9 cellular contexts compared by ENCODE assay signal in genomic region chr9:70080481-70081119, GRCh38. TPM values are rescaled to one million over a fixed set of nuclear protein-coding genes. Genes with fewer than 3 reads are reported as not detected.
DNase-seq lines count a peak whose midpoint lies in the region; ATAC-seq and TF ChIP-seq lines count a peak whose summit lies in the region.
"Had no signal": no experiment of that assay in that cellular context is flagged by ENCODE, and none has a peak within 500 bp of the region (broad histone marks: within the 10 kb centered on the region; RNA-seq: fewer than 3 reads in every experiment).

No MANE protein-coding gene starts in this region.

- H3K36me3 ChIP-seq in PC-3 (ENCODE audit: low read depth, low read length), result no peaks in the 10 kb centered on the region
- no peaks in the 10 kb centered on the region for H3K36me3 ChIP-seq in skeletal muscle satellite cell (ENCODE audit: insufficient read depth, low read length)

- intact Hi-C loops in PC-3 (cut with micrococcal nuclease), result no loop called here

- no peak overlapping the region for H2AFZ ChIP-seq in PC-3 (ENCODE audit: low read length)

- H3K4me3 ChIP-seq in PC-3 (ENCODE audit: low read length), result no peak overlapping the region
- no peak overlapping the region for H3K4me3 ChIP-seq in fibroblast of villous mesenchyme (ENCODE audit: low read depth, low read length)
- H3K4me3 ChIP-seq in skeletal muscle satellite cell (ENCODE audit: low read length), result no peak overlapping the region

- peak; percentile 76 for DNase-seq in HCEC 1CT
- peak; percentile 57 for DNase-seq in PC-3
- DNase-seq in fibroblast of villous mesenchyme (ENCODE audit: low read depth), result peak; percentile 50
- no peak for DNase-seq in cortex of kidney (lab: John Stamatoyannopoulos, UW)
- DNase-seq in stimulated activated CD4-positive, alpha-beta T cell treated with anti-CD3 and anti-CD28 coated beads, Interleukin-4, amount 100 ng/mL, for 1 hour, result no peak
- DNase-seq in Kasumi-1 (lab: John Stamatoyannopoulos, UW), result no peak
- DNase-seq in T-helper 9 cell, result no peak
- DNase-seq: activated naive CD8-positive, alpha-beta T cell treated with anti-CD3 and anti-CD28 coated beads for 36 hours had no signal

- no peaks in the 10 kb centered on the region for H3F3A ChIP-seq in PC-3 (ENCODE audit: low read length, unreplicated experiment)

- peaks cover 21% of the 10 kb centered on the region; the same call in 1 of the 2 replicates for H3K4me1 ChIP-seq in PC-3 (ENCODE audit: insufficient read depth, low read length)
- peaks cover 25% of the 10 kb centered on the region for H3K4me1 ChIP-seq in skeletal muscle satellite cell (ENCODE audit: control insufficient read depth, insufficient read depth, low read length)

- peak overlapping the region; percentile 49; the same call in 1 of the 2 replicates for H3K4me2 ChIP-seq in PC-3 (ENCODE audit: low read length)
- H3K4me2 ChIP-seq in skeletal muscle satellite cell (ENCODE audit: low read length), result peak overlapping the region; percentile 46

- ATAC-seq in PC-3, result no peak

- POLR2A ChIA-PET in PC-3 (lab: Charles Lee; ENCODE audit: unreplicated experiment), result no interaction called here

- no peaks in the 10 kb centered on the region for H4K20me1 ChIP-seq in PC-3 (ENCODE audit: low read length)

- CTCF ChIA-PET in PC-3 (lab: Charles Lee), result no interaction called here

- no peak for TF ChIP-seq CTCF in PC-3 (conservative IDR thresholded peaks at IDR 0.05; ENCODE audit: low read depth, low read length)
- TF ChIP-seq CTCF in fibroblast of villous mesenchyme (IDR thresholded peaks at IDR 0.05; ENCODE audit: insufficient read depth, low read depth, low read length), result no peak

- no peaks in the 10 kb centered on the region for H3K9me2 ChIP-seq in PC-3 (replicated peaks; ENCODE audit: low read length)

- peak overlapping the region; percentile 18; the same call in 1 of the 2 replicates for H3K27ac ChIP-seq in PC-3 (ENCODE audit: low read length)

- no peaks in the 10 kb centered on the region for H3K9me3 ChIP-seq in PC-3 (ENCODE audit: low read length)
- H3K9me3 ChIP-seq in skeletal muscle satellite cell (replicated peaks; ENCODE audit: low read length), result no peaks in the 10 kb centered on the region

- no TSS peak for BruUV-seq in PC-3 (replicated peaks; lab: Mats Ljungman, UMichigan)

- H3K27me3 ChIP-seq in PC-3 (ENCODE audit: low read length) (peaks cover 16% of the 10 kb centered on the region), skeletal muscle satellite cell (ENCODE audit: control insufficient read depth, insufficient read depth, low read length) (no peaks in the 10 kb centered on the region)

- H3K9ac ChIP-seq in PC-3 (ENCODE audit: low read length) (no peak overlapping the region), skeletal muscle satellite cell (ENCODE audit: low read depth, low read length) (peak overlapping the region; percentile 6)

- H3K79me2 ChIP-seq in PC-3 (ENCODE audit: low read length), result no peaks in the 10 kb centered on the region

RNA-seq across cellular contexts. Expression of gene MAMDC2, which starts 37.0 kb away (rescaled TPM):
- total RNA-seq in PC-3 (2014; rRNA removed) (not detected in 2 replicates), fibroblast of villous mesenchyme (11.0 and 22.9 TPM in 2 replicates)
- total RNA-seq in skeletal muscle satellite cell (2012; rRNA removed), result 1.0 and 9.2 TPM in 2 replicates
- total RNA-seq: activated naive CD8-positive, alpha-beta T cell treated with anti-CD3 and anti-CD28 coated beads for 36 hours had no signal

Comparison
In these comparisons a context has a peak if more than half of its experiments do, and no peak if none do; other contexts are left out.
1. DNase-seq: peak in HCEC 1CT (single experiment), PC-3 (single experiment) and fibroblast of villous mesenchyme (single experiment); none in cortex of kidney (single experiment), stimulated activated CD4-positive, alpha-beta T cell treated with anti-CD3 and anti-CD28 coated beads, Interleukin-4, amount 100 ng/mL, for 1 hour (single experiment), Kasumi-1 (0 of 2) and T-helper 9 cell (single experiment).
2. RNA of gene MAMDC2, which starts 37.0 kb away (total RNA-seq): 11.0 to 22.9 TPM in fibroblast of villous mesenchyme; not detected in PC-3; every median in the first group is over 10 times any median in the second.